Comparison of ENCODE assay signal across 14 cellular contexts in the genomic region with DNA sequence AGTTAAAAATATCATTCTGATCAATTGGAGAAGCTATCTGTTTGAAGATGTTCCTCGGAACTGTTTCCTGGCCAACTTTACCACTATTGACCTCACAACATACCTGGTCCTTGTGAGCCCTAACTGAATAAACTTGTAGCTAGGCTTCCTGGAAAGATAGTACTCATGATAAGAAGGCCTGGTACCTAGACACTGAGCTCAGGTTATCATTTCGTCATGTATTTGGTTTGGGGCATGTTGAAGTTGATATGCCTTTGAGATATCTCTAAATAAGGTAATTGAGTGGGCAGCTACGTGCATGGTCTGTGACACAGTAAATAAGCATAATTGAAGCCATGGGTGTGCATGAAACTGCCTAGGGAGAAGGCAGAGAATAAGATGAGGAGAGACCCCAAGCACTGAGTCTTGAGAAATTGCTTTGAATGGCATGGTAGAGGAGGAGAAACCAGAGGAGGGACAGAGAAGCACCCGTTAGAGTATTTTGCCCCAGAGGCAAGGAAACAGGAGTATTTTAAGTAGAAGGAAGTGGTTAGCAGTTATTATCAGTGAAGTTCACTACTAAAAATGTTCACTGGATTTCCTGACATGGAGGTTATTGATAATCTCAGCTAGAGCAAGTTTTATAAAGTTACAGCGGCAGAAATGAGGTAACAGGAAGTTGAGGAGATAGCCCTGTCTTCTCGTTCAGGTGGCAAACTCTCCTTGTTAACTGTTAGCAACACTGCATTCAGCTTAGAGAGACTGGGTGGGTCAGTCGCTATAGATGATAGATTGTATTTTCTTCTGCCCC.
DNase-seq lines count a peak whose midpoint lies in the region; ATAC-seq and TF ChIP-seq lines count a peak whose summit lies in the region.
"Had no signal": no experiment of that assay in that cellular context is flagged by ENCODE, and none has a peak within 500 bp of the region (broad histone marks: within the 10 kb centered on the region; RNA-seq: fewer than 3 reads in every experiment).

No MANE protein-coding gene starts in this region.

- peak; percentile 13 for DNase-seq in GM12864 (ENCODE audit: low read depth)
- no peak for DNase-seq in memory B cell (ENCODE audit: low spot score in 2 of 2)
- no peak for DNase-seq in activated CD4-positive, CD25-positive, alpha-beta regulatory T cell (lab: John Stamatoyannopoulos, UW)
- DNase-seq: activated CD4-positive, alpha-beta T cell treated with anti-CD3 and anti-CD28 coated beads, Interleukin-2, amount 50 U/mL, for 1 hour; anterior cingulate cortex; DMS 273 treated with DMSO at 0.1 percent for 48 hours; effector CD4-positive, alpha-beta T cell; H9; left colon; Right ventricle myocardium superior had no signal

- ATAC-seq in HG02852 (IDR thresholded peaks at IDR 0.05; ENCODE audit: unreplicated experiment), result peak; percentile 56
- ATAC-seq in memory B cell (ENCODE audit: low read depth), result peak; percentile 59
- ATAC-seq in GM19395 (IDR thresholded peaks at IDR 0.05; ENCODE audit: unreplicated experiment), result no peak
- no peak for ATAC-seq in GM19023 (IDR thresholded peaks at IDR 0.05; ENCODE audit: unreplicated experiment)
- ATAC-seq: left colon had no signal

- no peak for TF ChIP-seq CTCF in GM12864 (IDR thresholded peaks at IDR 0.05; ENCODE audit: low read depth, low read length, missing control alignments)

- H3K36me3 Mint-ChIP-seq in T-helper 1 cell treated with Interleukin-12 subunit alpha and Interleukin-12 subunit beta and Interleukin-4 antibody, amounts not matched to agents 30 μg/mL and 1 μg/mL, for 36 hours (ENCODE audit: low read depth), result peaks cover 4% of the 10 kb centered on the region
- H3K36me3 Mint-ChIP-seq in memory B cell, result peaks cover 9% of the 10 kb centered on the region

- no peaks in the 10 kb centered on the region for H3K27me3 Mint-ChIP-seq in T-helper 1 cell treated with Interleukin-12 subunit alpha and Interleukin-12 subunit beta and Interleukin-4 antibody, amounts not matched to agents 30 μg/mL and 1 μg/mL, for 36 hours (ENCODE audit: low read depth)
- H3K27me3 Mint-ChIP-seq in memory B cell, result no peaks in the 10 kb centered on the region

- no peak overlapping the region; the same call in 1 of the 2 replicates for H3K4me3 ChIP-seq in GM12864 (ENCODE audit: low read depth, low read length)

- H3K9me3 Mint-ChIP-seq in T-helper 1 cell treated with Interleukin-12 subunit alpha and Interleukin-12 subunit beta and Interleukin-4 antibody, amounts not matched to agents 30 μg/mL and 1 μg/mL, for 36 hours, result peaks cover 15% of the 10 kb centered on the region
- peaks cover 8% of the 10 kb centered on the region for H3K9me3 Mint-ChIP-seq in memory B cell

- peaks cover 10% of the 10 kb centered on the region for H3K4me1 Mint-ChIP-seq in T-helper 1 cell treated with Interleukin-12 subunit alpha and Interleukin-12 subunit beta and Interleukin-4 antibody, amounts not matched to agents 30 μg/mL and 1 μg/mL, for 36 hours (ENCODE audit: low read depth)
- peaks cover 10% of the 10 kb centered on the region for H3K4me1 Mint-ChIP-seq in memory B cell
- H3K4me1 Mint-ChIP-seq: H9 had no signal

- H3K4me3 Mint-ChIP-seq in T-helper 1 cell treated with Interleukin-12 subunit alpha and Interleukin-12 subunit beta and Interleukin-4 antibody, amounts not matched to agents 30 μg/mL and 1 μg/mL, for 36 hours, result peak overlapping the region; percentile 32
- H3K4me3 Mint-ChIP-seq in memory B cell, result peak overlapping the region; percentile 41
- H3K4me3 Mint-ChIP-seq: H9 had no signal

- H3K27ac Mint-ChIP-seq in T-helper 1 cell treated with Interleukin-12 subunit alpha and Interleukin-12 subunit beta and Interleukin-4 antibody, amounts not matched to agents 30 μg/mL and 1 μg/mL, for 36 hours, result peak overlapping the region; percentile 4
- H3K27ac Mint-ChIP-seq in memory B cell, result peak overlapping the region; percentile 12
- H3K27ac Mint-ChIP-seq: H9 had no signal

Comparison
In these comparisons a context has a peak if more than half of its experiments do, and no peak if none do; other contexts are left out.
1. ATAC-seq: peak in HG02852 (single experiment) and memory B cell (single experiment); none in GM19395 (single experiment) and GM19023 (single experiment).